2 cellular contexts compared by ENCODE assay signal in the genomic region with DNA sequence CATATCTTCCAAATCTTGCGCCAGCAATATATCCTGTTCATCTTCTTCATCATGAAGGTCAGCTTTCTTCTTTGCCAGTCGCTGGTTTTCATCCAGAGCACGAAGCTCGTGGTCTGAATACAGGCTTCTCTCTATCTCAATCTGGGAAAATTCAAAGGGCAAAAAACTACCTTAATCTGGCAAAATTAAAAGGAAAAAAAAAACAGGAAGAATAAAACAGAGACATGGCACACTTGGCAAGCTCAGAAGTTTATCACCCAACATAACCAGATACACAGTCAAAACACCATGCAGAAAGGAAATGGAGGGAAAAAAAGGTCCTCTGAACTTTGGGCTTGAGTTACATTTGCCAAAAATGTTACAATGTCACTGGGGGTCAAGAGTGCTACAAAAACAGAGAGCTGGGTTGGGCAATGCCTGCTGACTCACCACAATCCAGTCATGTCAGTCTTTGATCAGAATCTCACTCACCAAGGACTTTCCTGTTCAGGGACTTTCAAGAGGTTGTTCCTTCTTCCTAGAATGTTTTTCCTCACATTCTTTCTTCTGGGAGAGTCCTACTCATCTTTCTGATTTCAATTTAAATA.
A peak's percentile ranks its signal among the peaks of the same experiment; 100 is the strongest.
TF ChIP-seq lines count a peak whose summit lies in the region.

No MANE protein-coding gene starts in this region.

TF ChIP-seq in A549, 52 proteins besides CTCF, POLR2A, EP300 and RAD21 (continued from another document):
- TF ChIP-seq FOSL2 (IDR thresholded peaks at IDR 0.05) (no peak), FOSL2 (CRISPR knock-in tag; IDR thresholded peaks at IDR 0.05) (0 out of 2 replicates have a peak, but pooled peaks have one; percentile 18)

TF ChIP-seq in HCT116, 20 proteins besides CTCF, POLR2A, EP300 and RAD21 (continued from another document):
- TF ChIP-seq, protein P1, sequence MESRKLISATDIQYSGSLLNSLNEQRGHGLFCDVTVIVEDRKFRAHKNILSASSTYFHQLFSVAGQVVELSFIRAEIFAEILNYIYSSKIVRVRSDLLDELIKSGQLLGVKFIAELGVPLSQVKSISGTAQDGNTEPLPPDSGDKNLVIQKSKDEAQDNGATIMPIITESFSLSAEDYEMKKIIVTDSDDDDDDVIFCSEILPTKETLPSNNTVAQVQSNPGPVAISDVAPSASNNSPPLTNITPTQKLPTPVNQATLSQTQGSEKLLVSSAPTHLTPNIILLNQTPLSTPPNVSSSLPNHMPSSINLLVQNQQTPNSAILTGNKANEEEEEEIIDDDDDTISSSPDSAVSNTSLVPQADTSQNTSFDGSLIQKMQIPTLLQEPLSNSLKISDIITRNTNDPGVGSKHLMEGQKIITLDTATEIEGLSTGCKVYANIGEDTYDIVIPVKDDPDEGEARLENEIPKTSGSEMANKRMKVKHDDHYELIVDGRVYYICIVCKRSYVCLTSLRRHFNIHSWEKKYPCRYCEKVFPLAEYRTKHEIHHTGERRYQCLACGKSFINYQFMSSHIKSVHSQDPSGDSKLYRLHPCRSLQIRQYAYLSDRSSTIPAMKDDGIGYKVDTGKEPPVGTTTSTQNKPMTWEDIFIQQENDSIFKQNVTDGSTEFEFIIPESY (IDR thresholded peaks at IDR 0.05; ENCODE audit: extremely low read depth, insufficient replicate concordance, low read length), result no peak
- TF ChIP-seq CEBPB (IDR thresholded peaks at IDR 0.05; ENCODE audit: low read depth), result peak; percentile 48; the same call in 1 of the 2 replicates
